In the genomic region with DNA sequence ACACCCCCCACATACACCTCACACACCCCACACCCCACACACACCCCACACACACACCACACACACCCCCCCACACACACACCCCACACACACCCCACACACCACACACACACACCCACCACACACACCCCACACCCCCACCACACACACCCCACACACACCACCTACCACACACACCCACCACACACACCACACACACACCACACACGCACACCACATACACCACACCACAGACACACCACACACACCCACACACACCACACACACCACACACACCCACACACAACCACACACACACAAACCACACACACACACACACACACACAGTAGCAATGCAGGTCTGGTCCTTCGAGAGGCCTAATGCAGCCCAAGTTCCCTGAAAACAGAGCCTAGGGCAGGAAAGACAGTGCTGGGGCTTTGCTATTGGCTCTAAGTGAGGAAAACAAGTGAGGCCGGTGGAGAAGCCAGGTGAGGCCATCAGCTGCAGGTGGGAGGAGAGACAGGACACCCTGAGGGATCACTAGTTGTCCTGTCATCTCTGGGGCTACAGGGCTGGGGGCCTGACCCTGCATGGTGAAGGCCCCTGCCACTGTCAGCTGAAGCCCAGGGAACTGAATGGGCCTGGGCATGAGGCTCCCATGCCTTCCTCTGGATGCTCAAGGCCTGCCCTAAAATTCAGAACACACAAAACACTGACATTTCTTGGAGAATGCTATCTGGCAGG, we compare ENCODE assay signal across 23 cellular contexts.
DNase-seq lines count a peak whose midpoint lies in the region; ATAC-seq, FAIRE-seq and TF ChIP-seq lines count a peak whose summit lies in the region.
"Had no signal": no experiment of that assay in that cellular context is flagged by ENCODE, and none has a peak within 500 bp of the region (broad histone marks: within the 10 kb centered on the region; RNA-seq: fewer than 3 reads in every experiment).

No MANE protein-coding gene starts in this region.

- no peak overlapping the region for H2AK9ac ChIP-seq in IMR-90 (replicated peaks; ENCODE audit: low read depth, low read length, poor library complexity)

- no TSS peak for BruUV-seq in IMR-90 (replicated peaks; lab: Mats Ljungman, UMichigan)

- H3K4me2 ChIP-seq in IMR-90 (ENCODE audit: low read depth, low read length) (no peak overlapping the region), H1 (ENCODE audit: insufficient read depth in 1 of 2, low read depth in 2 of 2, low read length in 2 of 2) (no peak overlapping the region)

- no peak overlapping the region for H2AFZ ChIP-seq in IMR-90 (replicated peaks; ENCODE audit: low read length, poor library complexity)
- H2AFZ ChIP-seq in H1 (ENCODE audit: low read length) = no peak overlapping the region

- H3K9me3 ChIP-seq in IMR-90 (ENCODE audit: control insufficient read depth, insufficient read depth, low read length) (no peaks in the 10 kb centered on the region), H1 (ENCODE audit: insufficient read depth in 2 of 2, low read depth in 1 of 2, low read length in 1 of 2) (no peaks in the 10 kb centered on the region)
- H3K9me3 ChIP-seq: left ventricle myocardium inferior, SJCRH30, stomach, transverse colon had no signal

- TF ChIP-seq EP300 in H1 (IDR thresholded peaks at IDR 0.05; ENCODE audit: borderline replicate concordance in 1 of 2, low read depth in 2 of 2, low read length in 2 of 2) = no peak

- no peak overlapping the region for H3K18ac ChIP-seq in IMR-90 (ENCODE audit: low read depth, low read length)
- H3K18ac ChIP-seq in H1 (ENCODE audit: extremely low read depth, low read length) = no peak overlapping the region

- H3K56ac ChIP-seq in IMR-90 (ENCODE audit: extremely low read depth, insufficient read depth, low read length) (no peak overlapping the region), H1 (replicated peaks; ENCODE audit: insufficient read length, low read depth, low read length) (peak overlapping the region; percentile 56)

- no peaks in the 10 kb centered on the region for H3K9me3 Mint-ChIP-seq in stimulated activated effector memory CD8-positive, alpha-beta T cell treated with anti-CD3 and anti-CD28 coated beads, Interleukin-12 subunit alpha, Interleukin-12 subunit beta, amount 100 ng/mL, for 72 hours

- H3K36me3 ChIP-seq in IMR-90 (ENCODE audit: control insufficient read depth, insufficient read depth, low read length) = peaks cover 14% of the 10 kb centered on the region
- H3K36me3 ChIP-seq in H1 (ENCODE audit: control insufficient read depth in 2 of 4, insufficient read depth in 4 of 4, low read length in 3 of 4) = no peaks in the 10 kb centered on the region
- H3K36me3 ChIP-seq: transverse colon had no signal

- ATAC-seq in IMR-90 (ENCODE audit: low read depth) = no peak
- peak; percentile 31 for ATAC-seq in stimulated activated effector memory CD8-positive, alpha-beta T cell treated with anti-CD3 and anti-CD28 coated beads, Interleukin-12 subunit alpha, Interleukin-12 subunit beta, amount 100 ng/mL, for 72 hours

- TF ChIP-seq CTCF in IMR-90 (conservative IDR thresholded peaks at IDR 0.05; ENCODE audit: low read depth, low read length) (no peak), H1 (IDR thresholded peaks at IDR 0.05; ENCODE audit: control extremely low read depth in 1 of 3, insufficient read depth in 1 of 3, low read depth in 1 of 3, low read length in 3 of 3) (no peak)

- H2BK20ac ChIP-seq in IMR-90 (ENCODE audit: low read depth, low read length) (no peak overlapping the region), H1 (ENCODE audit: low read length) (no peak overlapping the region)

- H3K79me2 ChIP-seq in H1 (ENCODE audit: control insufficient read depth in 1 of 2, insufficient read depth in 2 of 2, low read length in 2 of 2) = no peaks in the 10 kb centered on the region

- H4K5ac ChIP-seq in IMR-90 (ENCODE audit: low read depth, low read length) (no peak overlapping the region), H1 (ENCODE audit: insufficient read length, low read depth, low read length) (no peak overlapping the region)

- H3K23me2 ChIP-seq in H1 (ENCODE audit: low read depth, low read length) = peaks cover 5% of the 10 kb centered on the region; the same call in 1 of the 2 replicates

- H2BK15ac ChIP-seq in IMR-90 (ENCODE audit: low read depth, low read length) (no peak overlapping the region; the same call in 2 of the 3 replicates), H1 (ENCODE audit: low read length) (no peak overlapping the region)

- no peak overlapping the region for H4K91ac ChIP-seq in IMR-90 (ENCODE audit: insufficient read depth, low read depth, low read length)
- H4K91ac ChIP-seq in H1 (replicated peaks; ENCODE audit: insufficient read length, low read length) = no peak overlapping the region

- H3K4ac ChIP-seq in IMR-90 (ENCODE audit: low read depth, low read length) (no peak overlapping the region), H1 (replicated peaks; ENCODE audit: insufficient read length, low read depth, low read length) (no peak overlapping the region)

- no peak overlapping the region for H3K9ac ChIP-seq in IMR-90 (ENCODE audit: low read depth, low read length)
- H3K9ac ChIP-seq in H1 (replicated peaks in 1 of 4; ENCODE audit: extremely low read depth in 1 of 4, low read depth in 3 of 4, low read length in 3 of 4) = no peak overlapping the region

- H3K4me3 ChIP-seq in IMR-90 (ENCODE audit: insufficient read depth, low read depth, low read length) (no peak overlapping the region), H1 (ENCODE audit: extremely low read depth in 1 of 4, insufficient read depth in 2 of 4, low read depth in 3 of 4, low read length in 4 of 4) (no peak overlapping the region)
- H3K4me3 ChIP-seq: left ventricle myocardium inferior, SJCRH30, stomach, transverse colon had no signal

- H4K8ac ChIP-seq in IMR-90 (ENCODE audit: low read depth in 2 of 2, low read length in 2 of 2) (no peak overlapping the region), H1 (ENCODE audit: extremely low read depth, insufficient read depth, low read length) (no peak overlapping the region; the same call in 1 of the 2 replicates)

- FAIRE-seq in GM12891 (lab: Jason Lieb, UNC) (peak; percentile 82), H1 (lab: Jason Lieb, UNC) (no peak)
- FAIRE-seq: RCC 7860 had no signal

- H3K27me3 ChIP-seq in IMR-90 (ENCODE audit: control insufficient read depth, insufficient read depth, low read length) (no peaks in the 10 kb centered on the region), H1 (replicated peaks in 1 of 4; ENCODE audit: control insufficient read depth in 3 of 4, extremely low read depth in 1 of 4, insufficient read depth in 3 of 4, low read length in 3 of 4) (no peaks in the 10 kb centered on the region)
- H3K27me3 ChIP-seq: SJCRH30, stomach, transverse colon had no signal

- in situ Hi-C loops in IMR-90 (cut with MboI; ENCODE audit: low sequenced_read_pairs) = no loop called here

- H3K36me3 Mint-ChIP-seq in stimulated activated effector memory CD8-positive, alpha-beta T cell treated with anti-CD3 and anti-CD28 coated beads, Interleukin-12 subunit alpha, Interleukin-12 subunit beta, amount 100 ng/mL, for 72 hours = no peaks in the 10 kb centered on the region

- H3K27ac Mint-ChIP-seq in stimulated activated effector memory CD8-positive, alpha-beta T cell treated with anti-CD3 and anti-CD28 coated beads, Interleukin-12 subunit alpha, Interleukin-12 subunit beta, amount 100 ng/mL, for 72 hours = no peak overlapping the region
- H3K27ac Mint-ChIP-seq: activated naive CD8-positive, alpha-beta T cell had no signal

- intact Hi-C loops in IMR-90 (cut with micrococcal nuclease) = loop anchor here (5.0 kb wide), 2 partner anchors 93 to 143 kb away; a partner anchor contains a TSS

- 93% methylated on average over 3 of the region's 3 CpGs; no CpG with 5 or more reads in 1 of the 2 experiments for WGBS in IMR-90 (ENCODE audit: extremely low coverage in 2 of 2, insufficient read length in 1 of 2), 2 experiments
- 90% methylated on average over 3 of the region's 3 CpGs; no CpG with 5 or more reads in 1 of the 2 experiments for WGBS in H1 (ENCODE audit: extremely low coverage in 1 of 2, insufficient coverage in 1 of 2, insufficient read length in 1 of 2, insufficient replicate concordance in 2 of 2, low coverage in 1 of 2, low lambda C conversion rate in 2 of 2, missing lambda C conversion rate in 1 of 2), 2 experiments

- H3K14ac ChIP-seq in IMR-90 (replicated peaks; ENCODE audit: low read depth, low read length) = peak overlapping the region; percentile 15; the same call in 1 of the 2 replicates
- no peak overlapping the region for H3K14ac ChIP-seq in H1 (ENCODE audit: insufficient read length)

- POLR2A ChIA-PET in IMR-90 (lab: Charles Lee; ENCODE audit: unreplicated experiment) (no interaction called here), H1 (lab: Charles Lee; ENCODE audit: partially characterized antibody) (no interaction called here)

- no peak overlapping the region for H3K4me3 Mint-ChIP-seq in stimulated activated effector memory CD8-positive, alpha-beta T cell treated with anti-CD3 and anti-CD28 coated beads, Interleukin-12 subunit alpha, Interleukin-12 subunit beta, amount 100 ng/mL, for 72 hours
- H3K4me3 Mint-ChIP-seq: activated naive CD8-positive, alpha-beta T cell had no signal

- TF ChIP-seq POLR2A in GM12891 (IDR thresholded peaks at IDR 0.05; ENCODE audit: low read depth, low read length) (no peak), IMR-90 (IDR thresholded peaks at IDR 0.05; ENCODE audit: low read depth, low read length) (no peak), H1 (IDR thresholded peaks at IDR 0.05; ENCODE audit: control extremely low read depth in 1 of 2, low read depth in 2 of 2, low read length in 2 of 2) (no peak)

- H3K27ac ChIP-seq in IMR-90 (ENCODE audit: insufficient read depth, low read length) (no peak overlapping the region), H1 (ENCODE audit: low read depth, low read length) (no peak overlapping the region)
- H3K27ac ChIP-seq: SJCRH30, transverse colon had no signal

- H3K4me1 ChIP-seq in IMR-90 (ENCODE audit: control insufficient read depth, insufficient read depth, low read length) = peaks cover 10% of the 10 kb centered on the region
- H3K4me1 ChIP-seq in H1 (replicated peaks in 1 of 4; ENCODE audit: control insufficient read depth in 3 of 4, insufficient read depth in 4 of 4, low read length in 3 of 4) = no peaks in the 10 kb centered on the region

- H2BK5ac ChIP-seq in IMR-90 (ENCODE audit: low read depth, low read length, poor library complexity, severe bottlenecking) (peak overlapping the region; percentile 63), H1 (ENCODE audit: low read depth, low read length) (no peak overlapping the region)

- H3K23ac ChIP-seq in IMR-90 (ENCODE audit: low read depth, low read length) (0 out of 2 replicates have a peak overlapping the region, but pooled peaks have one; percentile 6), H1 (ENCODE audit: insufficient read length) (no peak overlapping the region)

- dilution Hi-C loops in IMR-90 (cut with HindIII; ENCODE audit: low sequenced_read_pairs, unreplicated experiment) = no loop called here

- CTCF ChIA-PET in IMR-90 (lab: Yijun Ruan, JAX) (no interaction called here), H1 (lab: Charles Lee; ENCODE audit: partially characterized antibody) (interaction anchor here (1.1 kb wide), 1 partner anchor 75 kb away, joined by 4 read pairs; no protein-coding TSS in a partner anchor)

- H2BK12ac ChIP-seq in H1 (ENCODE audit: low read depth, low read length) = no peak overlapping the region

- no peak for DNase-seq in GM12891 (ENCODE audit: insufficient read length, low spot score)
- DNase-seq in IMR-90 = no peak
- DNase-seq in H1 (ENCODE audit: low read depth in 1 of 2, low spot score in 2 of 2) = no peak
- no peak for DNase-seq in stimulated activated effector memory CD8-positive, alpha-beta T cell treated with anti-CD3 and anti-CD28 coated beads, Interleukin-12 subunit alpha, Interleukin-12 subunit beta, amount 100 ng/mL, for 72 hours (ENCODE audit: low spot score in 2 of 2)
- no peak for DNase-seq in NCI-H2029 treated with DMSO at 0.1 percent for 48 hours (lab: John Stamatoyannopoulos, UW)
- no peak for DNase-seq in NCI-H2227 (lab: John Stamatoyannopoulos, UW; ENCODE audit: unreplicated experiment)
- no peak for DNase-seq in COLO829 (ENCODE audit: low spot score)
- DNase-seq: activated CD4-positive, CD25-positive, alpha-beta regulatory T cell; activated CD8-positive, alpha-beta memory T cell treated with anti-CD3 and anti-CD28 coated beads, Interleukin-2, amount 50 U/mL, for 4 hours; aorta; C1 segment of cervical spinal cord; caudate nucleus; hippocampal formation; left ventricle myocardium inferior; NCI-H1105; NCI-H1930; NCI-H2227 treated with DMSO at 0.1 percent for 48 hours; nucleus accumbens; SJCRH30; stomach; transverse colon had no signal

- peaks cover 6% of the 10 kb centered on the region for H3K4me1 Mint-ChIP-seq in stimulated activated effector memory CD8-positive, alpha-beta T cell treated with anti-CD3 and anti-CD28 coated beads, Interleukin-12 subunit alpha, Interleukin-12 subunit beta, amount 100 ng/mL, for 72 hours

- H3K9me1 ChIP-seq in IMR-90 (ENCODE audit: insufficient read depth, low read length) = peaks cover 15% of the 10 kb centered on the region

- H3K79me1 ChIP-seq in IMR-90 (ENCODE audit: low read depth in 1 of 2, low read length in 2 of 2) (peaks cover 10 to 46% of the 10 kb centered on the region in 2 experiments), H1 (ENCODE audit: low read depth, low read length) (no peaks in the 10 kb centered on the region)

- TF ChIP-seq RAD21 in IMR-90 (IDR thresholded peaks at IDR 0.05; ENCODE audit: low read length) (no peak), H1 (IDR thresholded peaks at IDR 0.05 in 1 of 2, conservative IDR thresholded peaks at IDR 0.05 in 1 of 2; ENCODE audit: low read depth in 2 of 2, low read length in 2 of 2) (no peak)

- H4K20me1 ChIP-seq in IMR-90 (ENCODE audit: insufficient read depth, low read length) = 0 out of 2 replicates have a peak, but pooled peaks cover 3% of the 10 kb centered on the region
- H4K20me1 ChIP-seq in H1 (replicated peaks in 1 of 2; ENCODE audit: control insufficient read depth in 1 of 2, insufficient read depth in 2 of 2, low read length in 2 of 2) = peaks cover 2 to 3% of the 10 kb centered on the region in 2 experiments

- H2AK5ac ChIP-seq in IMR-90 (ENCODE audit: low read depth, low read length) (peak overlapping the region; percentile 79; the same call in 1 of the 2 replicates), H1 (ENCODE audit: low read depth, low read length) (no peak overlapping the region)

- H2BK120ac ChIP-seq in IMR-90 (ENCODE audit: low read depth, low read length) (no peak overlapping the region), H1 (replicated peaks; ENCODE audit: low read depth, low read length) (no peak overlapping the region)
